10 cellular contexts compared by ENCODE assay signal in the genomic region with DNA sequence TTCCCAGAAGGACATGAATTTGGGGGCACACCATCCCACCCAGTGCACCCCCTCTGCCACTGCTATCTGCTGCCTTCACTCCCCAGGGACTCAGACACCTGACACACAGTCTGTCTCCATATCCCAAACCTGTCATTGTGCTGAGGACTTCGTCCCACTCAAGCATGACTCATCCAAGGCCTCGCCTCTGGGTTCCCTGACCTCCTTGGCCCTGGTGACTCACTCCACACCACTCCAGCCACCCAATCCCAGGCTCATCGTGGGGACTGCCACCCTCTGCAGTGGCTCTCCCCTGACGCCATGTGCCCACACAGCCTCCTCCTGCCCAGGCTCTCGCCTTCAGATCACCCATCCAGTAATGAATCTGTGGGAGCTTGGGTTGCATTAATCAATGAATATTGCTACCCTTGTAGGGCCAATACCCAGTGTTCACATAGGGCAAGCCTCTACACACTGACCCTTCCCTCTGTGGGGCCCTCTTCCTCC. TPM values are rescaled to one million over a fixed set of nuclear protein-coding genes. Genes with fewer than 3 reads are reported as not detected.
DNase-seq lines count a peak whose midpoint lies in the region; ATAC-seq and TF ChIP-seq lines count a peak whose summit lies in the region.
"Had no signal": no experiment of that assay in that cellular context is flagged by ENCODE, and none has a peak within 500 bp of the region (broad histone marks: within the 10 kb centered on the region; RNA-seq: fewer than 3 reads in every experiment).

No MANE protein-coding gene starts in this region.

- no peaks in the 10 kb centered on the region for H3K27me3 Mint-ChIP-seq in activated T-cell treated with anti-CD3 and anti-CD28 coated beads, Interleukin-2, amount 50 U/mL, for 4 hours (ENCODE audit: low read depth)
- H3K27me3 Mint-ChIP-seq in stimulated activated naive CD8-positive, alpha-beta T cell treated with anti-CD3 and anti-CD28 coated beads, Interleukin-15, amount 100 ng/mL, for 72 hours, result peaks cover 17% of the 10 kb centered on the region
- H3K27me3 Mint-ChIP-seq: CD4-positive, CD25-positive, alpha-beta regulatory T cell had no signal

- DNase-seq in activated T-cell treated with anti-CD3 and anti-CD28 coated beads, Interleukin-2, amount 50 U/mL, for 4 hours, result no peak
- no peak for DNase-seq in activated T-cell treated with anti-CD3 and anti-CD28 coated beads, Interleukin-2, amount 50 U/mL, for 1 hour
- DNase-seq in RPMI7951 (ENCODE audit: low read depth) (peak; percentile 92), foreskin keratinocyte (no peak), KBM-7 (no peak)
- DNase-seq in stimulated activated naive CD8-positive, alpha-beta T cell treated with anti-CD3 and anti-CD28 coated beads, Interleukin-15, amount 100 ng/mL, for 72 hours, result peak in 1 of 2 donors; percentile 23
- DNase-seq: CD4-positive, CD25-positive, alpha-beta regulatory T cell; NCI-H1092 treated with DMSO at 0.1 percent for 48 hours had no signal

- no peaks in the 10 kb centered on the region for H3K27me3 ChIP-seq in foreskin keratinocyte

- TF ChIP-seq CTCF in foreskin keratinocyte (conservative IDR thresholded peaks at IDR 0.05), result no peak

- H3K4me1 ChIP-seq in foreskin keratinocyte, result no peaks in the 10 kb centered on the region

- in situ Hi-C loops in KBM-7 (cut with MboI; ENCODE audit: low pct_unique_long_range_greater_than_20kb, low sequenced_read_pairs), result no loop called here

- H3K9me3 Mint-ChIP-seq in activated T-cell treated with anti-CD3 and anti-CD28 coated beads, Interleukin-2, amount 50 U/mL, for 4 hours, result no peaks in the 10 kb centered on the region
- H3K9me3 Mint-ChIP-seq in stimulated activated naive CD8-positive, alpha-beta T cell treated with anti-CD3 and anti-CD28 coated beads, Interleukin-15, amount 100 ng/mL, for 72 hours, result no peaks in the 10 kb centered on the region

- H3K4me1 Mint-ChIP-seq in activated T-cell treated with anti-CD3 and anti-CD28 coated beads, Interleukin-2, amount 50 U/mL, for 4 hours (ENCODE audit: low read depth), result peaks cover 23% of the 10 kb centered on the region
- H3K4me1 Mint-ChIP-seq in stimulated activated naive CD8-positive, alpha-beta T cell treated with anti-CD3 and anti-CD28 coated beads, Interleukin-15, amount 100 ng/mL, for 72 hours, result peaks cover 49% of the 10 kb centered on the region

- H3K27ac Mint-ChIP-seq in stimulated activated naive CD8-positive, alpha-beta T cell treated with anti-CD3 and anti-CD28 coated beads, Interleukin-15, amount 100 ng/mL, for 72 hours, result peak overlapping the region in 1 of 2 donors; percentile 75

- no peaks in the 10 kb centered on the region for H3K36me3 Mint-ChIP-seq in activated T-cell treated with anti-CD3 and anti-CD28 coated beads, Interleukin-2, amount 50 U/mL, for 4 hours (ENCODE audit: insufficient read depth)
- H3K36me3 Mint-ChIP-seq: CD4-positive, CD25-positive, alpha-beta regulatory T cell had no signal

- no peak overlapping the region for H3K27ac ChIP-seq in foreskin keratinocyte

- H3K4me3 Mint-ChIP-seq in activated T-cell treated with anti-CD3 and anti-CD28 coated beads, Interleukin-2, amount 50 U/mL, for 4 hours, result no peak overlapping the region
- H3K4me3 Mint-ChIP-seq in stimulated activated naive CD8-positive, alpha-beta T cell treated with anti-CD3 and anti-CD28 coated beads, Interleukin-15, amount 100 ng/mL, for 72 hours, result no peak overlapping the region
- H3K4me3 Mint-ChIP-seq: CD4-positive, CD25-positive, alpha-beta regulatory T cell had no signal

- peak; percentile 33 to 43 for ATAC-seq in activated T-cell treated with anti-CD3 and anti-CD28 coated beads, Interleukin-2, amount 50 U/mL, for 4 hours
- peak; percentile 65 for ATAC-seq in foreskin keratinocyte
- ATAC-seq in stimulated activated naive CD8-positive, alpha-beta T cell treated with anti-CD3 and anti-CD28 coated beads, Interleukin-15, amount 100 ng/mL, for 72 hours, result peak; percentile 58
- no peak for ATAC-seq in HG02970 (IDR thresholded peaks at IDR 0.05; ENCODE audit: low FRiP score, unreplicated experiment)
- no peak for ATAC-seq in GM21723 (IDR thresholded peaks at IDR 0.05; ENCODE audit: unreplicated experiment)

RNA-seq across cellular contexts. Expression of a gene that starts 6.6 kb away (rescaled TPM):
- 10 to 100 TPM; 46.9 to 58.1 (median 47.9) TPM for total RNA-seq in activated T-cell treated with anti-CD3 and anti-CD28 coated beads, Interleukin-2, amount 50 U/mL, for 4 hours
- 108 and 114 TPM in 2 replicates for total RNA-seq in RPMI7951 (2014; rRNA removed; shearing (Covaris generic))
- total RNA-seq in foreskin keratinocyte, result 184 and 210 TPM in 2 replicates
- 88.5 and 92.0 TPM in 2 replicates for polyA plus RNA-seq in foreskin keratinocyte

Comparison
In these comparisons a context has a peak if more than half of its experiments do, and no peak if none do; other contexts are left out.
1. ATAC-seq: peak in activated T-cell treated with anti-CD3 and anti-CD28 coated beads, Interleukin-2, amount 50 U/mL, for 4 hours (2 of 2), foreskin keratinocyte (single experiment) and stimulated activated naive CD8-positive, alpha-beta T cell treated with anti-CD3 and anti-CD28 coated beads, Interleukin-15, amount 100 ng/mL, for 72 hours (single experiment); none in HG02970 (single experiment) and GM21723 (single experiment).